3 cellular contexts compared by ENCODE assay signal in the genomic region with DNA sequence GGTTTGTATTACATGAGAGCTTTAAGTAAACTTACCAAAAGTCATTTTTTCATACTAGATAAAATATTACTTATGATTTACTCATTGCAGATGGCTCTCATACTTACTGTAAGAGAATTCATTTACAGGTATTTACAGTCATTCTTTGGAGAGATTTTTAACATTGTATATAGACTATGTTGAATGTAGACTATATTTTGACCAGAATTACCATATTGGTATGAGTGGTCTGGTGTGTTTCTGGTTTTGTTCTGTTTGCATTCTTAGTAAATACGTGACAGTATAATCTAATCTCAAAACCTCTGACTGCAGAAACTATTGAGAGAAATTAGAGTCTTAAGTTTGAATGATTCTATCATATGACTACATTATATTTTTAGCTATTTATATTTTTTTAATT.
TF ChIP-seq lines count a peak whose summit lies in the region.

No MANE protein-coding gene starts in this region.

TF ChIP-seq in SK-N-SH treated with all-trans-retinoic acid at 6 μM for 48 hours, 23 proteins besides CTCF, POLR2A, EP300 and RAD21 (continued from another document):
- TF ChIP-seq ARNTL (CRISPR knock-in tag; IDR thresholded peaks at IDR 0.05; ENCODE audit: borderline replicate concordance, low read depth) (no peak), PPARA (CRISPR knock-in tag; IDR thresholded peaks at IDR 0.05; ENCODE audit: borderline replicate concordance) (no peak)

TF ChIP-seq in SK-N-SH, 30 proteins besides CTCF, POLR2A, EP300 and RAD21 (continued from another document):
- TF ChIP-seq TAF1 (IDR thresholded peaks at IDR 0.05; ENCODE audit: borderline replicate concordance, low read depth, low read length) (no peak), TEAD4 (IDR thresholded peaks at IDR 0.05; ENCODE audit: borderline replicate concordance, insufficient read depth) (no peak), IRF3 (IDR thresholded peaks at IDR 0.05; ENCODE audit: low read depth, low read length) (no peak), SIN3A (IDR thresholded peaks at IDR 0.05; ENCODE audit: borderline replicate concordance, low read depth, low read length) (no peak)
- TF ChIP-seq, protein P1, sequence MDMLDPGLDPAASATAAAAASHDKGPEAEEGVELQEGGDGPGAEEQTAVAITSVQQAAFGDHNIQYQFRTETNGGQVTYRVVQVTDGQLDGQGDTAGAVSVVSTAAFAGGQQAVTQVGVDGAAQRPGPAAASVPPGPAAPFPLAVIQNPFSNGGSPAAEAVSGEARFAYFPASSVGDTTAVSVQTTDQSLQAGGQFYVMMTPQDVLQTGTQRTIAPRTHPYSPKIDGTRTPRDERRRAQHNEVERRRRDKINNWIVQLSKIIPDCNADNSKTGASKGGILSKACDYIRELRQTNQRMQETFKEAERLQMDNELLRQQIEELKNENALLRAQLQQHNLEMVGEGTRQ (IDR thresholded peaks at IDR 0.05; ENCODE audit: borderline replicate concordance, low read depth, low read length) = no peak
- TF ChIP-seq, protein P2, sequence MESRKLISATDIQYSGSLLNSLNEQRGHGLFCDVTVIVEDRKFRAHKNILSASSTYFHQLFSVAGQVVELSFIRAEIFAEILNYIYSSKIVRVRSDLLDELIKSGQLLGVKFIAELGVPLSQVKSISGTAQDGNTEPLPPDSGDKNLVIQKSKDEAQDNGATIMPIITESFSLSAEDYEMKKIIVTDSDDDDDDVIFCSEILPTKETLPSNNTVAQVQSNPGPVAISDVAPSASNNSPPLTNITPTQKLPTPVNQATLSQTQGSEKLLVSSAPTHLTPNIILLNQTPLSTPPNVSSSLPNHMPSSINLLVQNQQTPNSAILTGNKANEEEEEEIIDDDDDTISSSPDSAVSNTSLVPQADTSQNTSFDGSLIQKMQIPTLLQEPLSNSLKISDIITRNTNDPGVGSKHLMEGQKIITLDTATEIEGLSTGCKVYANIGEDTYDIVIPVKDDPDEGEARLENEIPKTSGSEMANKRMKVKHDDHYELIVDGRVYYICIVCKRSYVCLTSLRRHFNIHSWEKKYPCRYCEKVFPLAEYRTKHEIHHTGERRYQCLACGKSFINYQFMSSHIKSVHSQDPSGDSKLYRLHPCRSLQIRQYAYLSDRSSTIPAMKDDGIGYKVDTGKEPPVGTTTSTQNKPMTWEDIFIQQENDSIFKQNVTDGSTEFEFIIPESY (IDR thresholded peaks at IDR 0.05; ENCODE audit: borderline replicate concordance, low read depth) = no peak

TF ChIP-seq in K562, 482 proteins besides CTCF, POLR2A, EP300 and RAD21 (continued from another document):
- TF ChIP-seq ZNF449 (CRISPR knock-in tag; IDR thresholded peaks at IDR 0.05) = no peak
- TF ChIP-seq ZNF695 (CRISPR knock-in tag; IDR thresholded peaks at IDR 0.05) = no peak
- TF ChIP-seq ZNF311 (CRISPR knock-in tag; IDR thresholded peaks at IDR 0.05) = no peak
- no peak for TF ChIP-seq CXXC5 (CRISPR knock-in tag; IDR thresholded peaks at IDR 0.05)
- TF ChIP-seq NR3C1 (CRISPR knock-in tag; IDR thresholded peaks at IDR 0.05) = no peak
- no peak for TF ChIP-seq SMARCB1 (IDR thresholded peaks at IDR 0.05; ENCODE audit: insufficient read length, low read depth)
- TF ChIP-seq ZC3H11A (IDR thresholded peaks at IDR 0.05; ENCODE audit: low read depth, low read length) = no peak
- no peak for TF ChIP-seq OTX1 (CRISPR knock-in tag; IDR thresholded peaks at IDR 0.05)
- no peak for TF ChIP-seq FOXJ3 (CRISPR knock-in tag; IDR thresholded peaks at IDR 0.05)
- TF ChIP-seq CEBPB (tag; IDR thresholded peaks at IDR 0.05) = no peak
- TF ChIP-seq, protein P3, sequence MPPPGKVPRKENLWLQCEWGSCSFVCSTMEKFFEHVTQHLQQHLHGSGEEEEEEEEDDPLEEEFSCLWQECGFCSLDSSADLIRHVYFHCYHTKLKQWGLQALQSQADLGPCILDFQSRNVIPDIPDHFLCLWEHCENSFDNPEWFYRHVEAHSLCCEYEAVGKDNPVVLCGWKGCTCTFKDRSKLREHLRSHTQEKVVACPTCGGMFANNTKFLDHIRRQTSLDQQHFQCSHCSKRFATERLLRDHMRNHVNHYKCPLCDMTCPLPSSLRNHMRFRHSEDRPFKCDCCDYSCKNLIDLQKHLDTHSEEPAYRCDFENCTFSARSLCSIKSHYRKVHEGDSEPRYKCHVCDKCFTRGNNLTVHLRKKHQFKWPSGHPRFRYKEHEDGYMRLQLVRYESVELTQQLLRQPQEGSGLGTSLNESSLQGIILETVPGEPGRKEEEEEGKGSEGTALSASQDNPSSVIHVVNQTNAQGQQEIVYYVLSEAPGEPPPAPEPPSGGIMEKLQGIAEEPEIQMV (tag; conservative IDR thresholded peaks at IDR 0.05; ENCODE audit: low read depth) = no peak
- TF ChIP-seq JUN (IDR thresholded peaks at IDR 0.05; ENCODE audit: borderline replicate concordance, low read depth, low read length) = no peak
- no peak for TF ChIP-seq JUN (CRISPR knock-in tag; IDR thresholded peaks at IDR 0.05; ENCODE audit: borderline replicate concordance)
